In the genomic region with DNA sequence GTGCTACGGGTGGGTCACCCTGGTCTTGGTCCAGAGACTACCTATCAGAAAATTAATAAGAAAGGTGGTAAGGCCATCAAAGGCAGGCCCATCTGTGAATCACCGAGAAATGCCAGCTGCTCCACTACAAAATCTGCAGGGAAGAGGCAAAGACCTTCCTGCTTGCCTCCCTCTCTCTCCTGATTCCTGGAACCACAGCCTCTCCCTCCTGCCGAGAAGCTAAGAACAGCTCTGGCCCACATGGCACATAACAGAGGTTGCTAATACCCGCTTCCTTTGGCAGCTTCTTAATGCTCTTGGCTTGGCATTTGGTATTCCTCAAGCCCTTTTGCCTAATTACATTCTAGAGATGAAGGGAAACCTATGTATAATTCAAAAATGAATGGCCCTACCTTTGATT, we compare ENCODE assay signal across 19 cellular contexts.
"Had no signal": no experiment of that assay in that cellular context is flagged by ENCODE, and none has a peak within 500 bp of the region (broad histone marks: within the 10 kb centered on the region; RNA-seq: fewer than 3 reads in every experiment).

No MANE protein-coding gene starts in this region.

- H3K36me3 ChIP-seq: gastrocnemius medialis, left lung, right lobe of liver, suprapubic skin, transverse colon, upper lobe of right lung had no signal

- H3K27me3 ChIP-seq: gastrocnemius medialis, left lung, right lobe of liver, suprapubic skin, transverse colon, upper lobe of right lung had no signal

- ATAC-seq: gastrocnemius medialis; left cardiac atrium; left lung; naive thymus-derived CD8-positive, alpha-beta T cell; right lobe of liver; stimulated activated naive CD8-positive, alpha-beta T cell treated with anti-CD3 and anti-CD28 coated beads, Interleukin-15, amount 100 ng/mL, for 72 hours; upper lobe of right lung had no signal

- H3K27ac ChIP-seq: gastrocnemius medialis, left lung, right lobe of liver, suprapubic skin, transverse colon, upper lobe of right lung had no signal

- H3K4me3 ChIP-seq: dorsolateral prefrontal cortex, gastrocnemius medialis, left lung, right lobe of liver, suprapubic skin, transverse colon, upper lobe of right lung had no signal

- H3K9me3 ChIP-seq: gastrocnemius medialis, left lung, right lobe of liver, suprapubic skin, transverse colon, upper lobe of right lung had no signal

- DNase-seq: effector CD4-positive, alpha-beta T cell; foreskin fibroblast; gastrocnemius medialis; left cardiac atrium; left lung; mesendoderm; naive thymus-derived CD8-positive, alpha-beta T cell; nephron progenitor cell; right lobe of liver; small intestine; stimulated activated CD4-positive, alpha-beta T cell treated with anti-CD3 and anti-CD28 coated beads, Interleukin-15, amount 100 ng/mL, for 24 hours; stimulated activated CD4-positive, alpha-beta T cell treated with anti-CD3 and anti-CD28 coated beads, Interleukin-2, amount 100 ng/mL, for 48 hours; stimulated activated naive CD4-positive, alpha-beta T cell; stimulated activated naive CD8-positive, alpha-beta T cell treated with anti-CD3 and anti-CD28 coated beads, Interleukin-15, amount 100 ng/mL, for 72 hours; transverse colon; upper lobe of right lung had no signal

- H3K4me1 ChIP-seq: left lung, right lobe of liver, suprapubic skin, upper lobe of right lung had no signal

- FAIRE-seq: colon, small intestine had no signal
